1 cellular context compared by ENCODE assay signal in the genomic region with DNA sequence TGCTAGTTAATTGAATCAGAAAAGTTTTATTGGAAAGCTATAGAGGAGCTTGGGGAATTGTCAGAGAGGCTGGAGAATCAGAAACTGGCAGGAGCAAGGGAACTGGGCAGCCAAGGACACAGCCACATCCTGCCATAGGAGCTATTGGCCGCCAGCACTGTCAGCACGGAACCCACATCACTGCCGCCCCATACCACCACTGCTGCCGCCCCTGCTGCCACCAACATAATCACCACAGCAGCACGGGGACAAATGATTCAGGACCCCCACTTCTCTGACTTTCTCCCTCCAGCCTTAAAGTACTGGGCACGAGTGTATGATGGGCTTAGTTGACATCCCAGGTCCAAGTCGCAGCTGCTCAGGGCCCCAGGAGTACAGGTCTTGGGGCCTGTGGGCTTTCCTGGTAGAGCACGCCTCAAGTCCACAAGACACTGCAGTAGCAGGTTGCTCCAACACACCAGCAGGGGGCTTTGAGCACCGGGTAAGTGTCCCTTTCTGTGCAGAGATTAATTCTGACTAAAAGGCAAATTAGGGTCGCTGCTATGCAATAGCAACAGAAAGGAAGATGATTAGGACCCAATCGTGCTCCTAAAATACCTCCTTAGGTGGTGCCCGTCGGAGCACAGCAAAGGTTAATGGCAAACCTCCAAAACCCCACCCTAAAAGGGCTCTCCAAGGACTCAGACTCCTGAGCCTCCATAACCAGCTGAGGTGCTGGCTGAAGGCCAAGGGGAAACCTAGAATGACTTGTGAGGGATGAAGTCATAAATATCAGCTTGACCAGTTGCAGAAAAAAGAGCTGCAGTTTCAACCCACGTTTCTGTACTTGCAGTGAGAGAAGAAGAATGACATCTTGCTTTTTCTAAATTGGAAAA.
TF ChIP-seq lines count a peak whose summit lies in the region.

No MANE protein-coding gene starts in this region.

TF ChIP-seq in GM23338, 12 proteins besides CTCF, POLR2A, EP300 and RAD21 (continued from another document):
- TF ChIP-seq, protein P1, sequence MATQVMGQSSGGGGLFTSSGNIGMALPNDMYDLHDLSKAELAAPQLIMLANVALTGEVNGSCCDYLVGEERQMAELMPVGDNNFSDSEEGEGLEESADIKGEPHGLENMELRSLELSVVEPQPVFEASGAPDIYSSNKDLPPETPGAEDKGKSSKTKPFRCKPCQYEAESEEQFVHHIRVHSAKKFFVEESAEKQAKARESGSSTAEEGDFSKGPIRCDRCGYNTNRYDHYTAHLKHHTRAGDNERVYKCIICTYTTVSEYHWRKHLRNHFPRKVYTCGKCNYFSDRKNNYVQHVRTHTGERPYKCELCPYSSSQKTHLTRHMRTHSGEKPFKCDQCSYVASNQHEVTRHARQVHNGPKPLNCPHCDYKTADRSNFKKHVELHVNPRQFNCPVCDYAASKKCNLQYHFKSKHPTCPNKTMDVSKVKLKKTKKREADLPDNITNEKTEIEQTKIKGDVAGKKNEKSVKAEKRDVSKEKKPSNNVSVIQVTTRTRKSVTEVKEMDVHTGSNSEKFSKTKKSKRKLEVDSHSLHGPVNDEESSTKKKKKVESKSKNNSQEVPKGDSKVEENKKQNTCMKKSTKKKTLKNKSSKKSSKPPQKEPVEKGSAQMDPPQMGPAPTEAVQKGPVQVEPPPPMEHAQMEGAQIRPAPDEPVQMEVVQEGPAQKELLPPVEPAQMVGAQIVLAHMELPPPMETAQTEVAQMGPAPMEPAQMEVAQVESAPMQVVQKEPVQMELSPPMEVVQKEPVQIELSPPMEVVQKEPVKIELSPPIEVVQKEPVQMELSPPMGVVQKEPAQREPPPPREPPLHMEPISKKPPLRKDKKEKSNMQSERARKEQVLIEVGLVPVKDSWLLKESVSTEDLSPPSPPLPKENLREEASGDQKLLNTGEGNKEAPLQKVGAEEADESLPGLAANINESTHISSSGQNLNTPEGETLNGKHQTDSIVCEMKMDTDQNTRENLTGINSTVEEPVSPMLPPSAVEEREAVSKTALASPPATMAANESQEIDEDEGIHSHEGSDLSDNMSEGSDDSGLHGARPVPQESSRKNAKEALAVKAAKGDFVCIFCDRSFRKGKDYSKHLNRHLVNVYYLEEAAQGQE (IDR thresholded peaks at IDR 0.05; ENCODE audit: unreplicated experiment) = no peak
- TF ChIP-seq POLR2AphosphoS5 (IDR thresholded peaks at IDR 0.05; ENCODE audit: low read depth) (no peak), STAT1 (IDR thresholded peaks at IDR 0.05; ENCODE audit: unreplicated experiment) (no peak), EZH2phosphoT487 (IDR thresholded peaks at IDR 0.05; ENCODE audit: unreplicated experiment) (no peak), ZNF331 (CRISPR knock-in tag; IDR thresholded peaks at IDR 0.05; ENCODE audit: low read depth) (no peak), NANOG (IDR thresholded peaks at IDR 0.05; ENCODE audit: borderline replicate concordance) (no peak), JUNB (IDR thresholded peaks at IDR 0.05; ENCODE audit: unreplicated experiment) (no peak), ZNF114 (CRISPR knock-in tag; IDR thresholded peaks at IDR 0.05) (no peak), CREB1 (CRISPR knock-in tag; IDR thresholded peaks at IDR 0.05; ENCODE audit: low read depth) (no peak)
- TF ChIP-seq, protein P2, sequence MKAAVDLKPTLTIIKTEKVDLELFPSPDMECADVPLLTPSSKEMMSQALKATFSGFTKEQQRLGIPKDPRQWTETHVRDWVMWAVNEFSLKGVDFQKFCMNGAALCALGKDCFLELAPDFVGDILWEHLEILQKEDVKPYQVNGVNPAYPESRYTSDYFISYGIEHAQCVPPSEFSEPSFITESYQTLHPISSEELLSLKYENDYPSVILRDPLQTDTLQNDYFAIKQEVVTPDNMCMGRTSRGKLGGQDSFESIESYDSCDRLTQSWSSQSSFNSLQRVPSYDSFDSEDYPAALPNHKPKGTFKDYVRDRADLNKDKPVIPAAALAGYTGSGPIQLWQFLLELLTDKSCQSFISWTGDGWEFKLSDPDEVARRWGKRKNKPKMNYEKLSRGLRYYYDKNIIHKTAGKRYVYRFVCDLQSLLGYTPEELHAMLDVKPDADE (IDR thresholded peaks at IDR 0.05) = no peak
